ENCODE assay signal across 8 cellular contexts in the genomic region with DNA sequence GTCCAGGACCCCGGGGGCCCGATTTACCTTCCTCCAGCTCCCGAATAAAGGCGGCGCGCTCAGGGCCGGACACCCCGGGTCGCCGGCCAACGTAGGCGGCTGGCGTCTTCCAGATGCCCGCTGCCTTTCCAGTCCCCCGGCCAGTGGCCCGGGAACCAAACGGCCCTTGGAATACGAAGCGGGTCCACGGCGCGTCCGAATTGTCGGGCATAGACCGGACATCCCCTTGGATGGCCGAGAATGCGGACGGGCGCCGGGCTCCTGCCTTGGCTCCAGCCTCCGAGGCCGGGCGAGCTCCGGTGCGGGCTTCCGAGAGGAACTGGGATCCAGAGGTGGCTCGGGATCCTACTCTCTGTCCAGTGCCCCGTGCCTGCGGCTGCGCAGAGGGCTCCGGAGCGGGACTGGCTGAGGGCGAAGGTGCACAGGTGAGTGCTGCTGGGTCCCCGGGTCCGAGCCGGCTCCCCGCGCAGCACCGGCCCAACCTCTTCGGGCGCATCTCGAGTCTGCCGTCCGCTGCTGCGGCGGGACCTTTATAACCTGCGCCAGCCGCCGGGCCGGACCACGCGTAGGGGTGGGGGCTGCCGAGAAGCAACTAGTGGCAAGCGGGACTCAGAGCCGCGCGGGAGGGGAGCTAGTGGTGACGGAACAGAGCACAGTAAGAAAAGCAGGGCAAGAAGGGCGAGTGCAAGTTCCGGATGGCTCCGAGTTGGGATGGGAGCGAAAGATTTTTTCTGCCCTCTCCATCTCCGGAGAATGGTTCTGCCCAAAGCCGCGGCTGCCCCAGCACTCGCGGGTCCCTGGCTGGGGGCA. TPM values are rescaled to one million over a fixed set of nuclear protein-coding genes. Genes with fewer than 3 reads are reported as not detected.
DNase-seq lines count a peak whose midpoint lies in the region; ATAC-seq and TF ChIP-seq lines count a peak whose summit lies in the region.

A gene with protein sequence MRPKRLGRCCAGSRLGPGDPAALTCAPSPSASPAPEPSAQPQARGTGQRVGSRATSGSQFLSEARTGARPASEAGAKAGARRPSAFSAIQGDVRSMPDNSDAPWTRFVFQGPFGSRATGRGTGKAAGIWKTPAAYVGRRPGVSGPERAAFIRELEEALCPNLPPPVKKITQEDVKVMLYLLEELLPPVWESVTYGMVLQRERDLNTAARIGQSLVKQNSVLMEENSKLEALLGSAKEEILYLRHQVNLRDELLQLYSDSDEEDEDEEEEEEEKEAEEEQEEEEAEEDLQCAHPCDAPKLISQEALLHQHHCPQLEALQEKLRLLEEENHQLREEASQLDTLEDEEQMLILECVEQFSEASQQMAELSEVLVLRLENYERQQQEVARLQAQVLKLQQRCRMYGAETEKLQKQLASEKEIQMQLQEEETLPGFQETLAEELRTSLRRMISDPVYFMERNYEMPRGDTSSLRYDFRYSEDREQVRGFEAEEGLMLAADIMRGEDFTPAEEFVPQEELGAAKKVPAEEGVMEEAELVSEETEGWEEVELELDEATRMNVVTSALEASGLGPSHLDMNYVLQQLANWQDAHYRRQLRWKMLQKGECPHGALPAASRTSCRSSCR (minus strand): TSS at position 505 of the 810 bp plus-strand sequence. CDS start 9 bp downstream, at position 496.

- H3K9me3 Mint-ChIP-seq in H9 = no peaks in the 10 kb centered on the region
- no peaks in the 10 kb centered on the region for H3K9me3 Mint-ChIP-seq in activated CD8-positive, alpha-beta T cell treated with anti-CD3 and anti-CD28 coated beads for 36 hours

- H3K23me2 ChIP-seq in H9 (ENCODE audit: insufficient read length, low read depth, low read length, poor library complexity, severe bottlenecking) = peaks cover 8% of the 10 kb centered on the region

- H3K27ac Mint-ChIP-seq in H9 = peak within 1 kb of the TSS; percentile 61 to 96 (median 94); a peak in 5 of 7 replicates
- no peak within 1 kb of the TSS for H3K27ac Mint-ChIP-seq in activated CD8-positive, alpha-beta T cell treated with anti-CD3 and anti-CD28 coated beads for 36 hours

- DNase-seq in 8988T (peak; percentile 63), H9 (peak; percentile 84), foreskin fibroblast (peak; percentile 16 to 64), nucleus accumbens (lab: John Stamatoyannopoulos, UW) (peak in 38 of 56 donors; percentile 10 to 74 (median 24))
- DNase-seq in activated CD8-positive, alpha-beta T cell treated with anti-CD3 and anti-CD28 coated beads for 36 hours = peak; percentile 26

- no peaks in the 10 kb centered on the region for H3K79me2 ChIP-seq in H9 (ENCODE audit: insufficient read depth, low read length)

- no peak within 1 kb of the TSS for H2BK15ac ChIP-seq in H9 (ENCODE audit: low read depth, low read length)

- peak within 1 kb of the TSS; percentile 98 for H3K18ac ChIP-seq in H9 (ENCODE audit: insufficient read length, low read depth, low read length)

- H3K14ac ChIP-seq in H9 (ENCODE audit: insufficient read depth, low read length) = peak within 1 kb of the TSS; percentile 98

- no peak within 1 kb of the TSS for H2BK20ac ChIP-seq in H9 (ENCODE audit: low read depth, low read length, poor library complexity, severe bottlenecking)

- H4K5ac ChIP-seq in H9 (ENCODE audit: insufficient read length, low read depth, low read length) = no peak within 1 kb of the TSS

- no peaks in the 10 kb centered on the region for H3K4me1 ChIP-seq in H9 (ENCODE audit: insufficient read depth, low read length)

- H2AK5ac ChIP-seq in H9 (ENCODE audit: insufficient read length, low read length) = no peak within 1 kb of the TSS

- POLR2A ChIA-PET in activated CD8-positive, alpha-beta T cell treated with anti-CD3 and anti-CD28 coated beads for 36 hours (lab: Charles Lee) = no interaction called here

- H3K9ac ChIP-seq in H9 (ENCODE audit: extremely low read depth, insufficient read length, low read length) = peak within 1 kb of the TSS; percentile 85

- TF ChIP-seq CTCF in H9 (conservative IDR thresholded peaks at IDR 0.05) (no peak), foreskin fibroblast (IDR thresholded peaks at IDR 0.05; ENCODE audit: low read depth, low read length) (no peak)
- TF ChIP-seq CTCF in activated CD8-positive, alpha-beta T cell treated with anti-CD3 and anti-CD28 coated beads for 36 hours (IDR thresholded peaks at IDR 0.05) = no peak

- intact Hi-C loops in activated CD8-positive, alpha-beta T cell treated with anti-CD3 and anti-CD28 coated beads for 36 hours (cut with micrococcal nuclease) = no loop called here

- peak within 1 kb of the TSS; percentile 59 for H2BK12ac ChIP-seq in H9 (ENCODE audit: insufficient read length, low read depth, low read length)

- H3K27me3 Mint-ChIP-seq in H9 (ENCODE audit: low read depth) = peaks cover 80% of the 10 kb centered on the region
- H3K27me3 Mint-ChIP-seq in activated CD8-positive, alpha-beta T cell treated with anti-CD3 and anti-CD28 coated beads for 36 hours = peaks cover 44% of the 10 kb centered on the region

- H3K4me3 Mint-ChIP-seq in H9 = peak within 1 kb of the TSS; percentile 68 to 87
- no peak within 1 kb of the TSS for H3K4me3 Mint-ChIP-seq in activated CD8-positive, alpha-beta T cell treated with anti-CD3 and anti-CD28 coated beads for 36 hours

- H4K8ac ChIP-seq in H9 (replicated peaks; ENCODE audit: insufficient read length, low read depth, low read length) = no peak within 1 kb of the TSS

- H3K23ac ChIP-seq in H9 (ENCODE audit: insufficient read length, low read depth, low read length) = no peak within 1 kb of the TSS

- no peak within 1 kb of the TSS for H2BK5ac ChIP-seq in H9 (ENCODE audit: insufficient read length, low read length)

- H2AFZ ChIP-seq in H9 (ENCODE audit: low read length) = peak within 1 kb of the TSS; percentile 46

- H4K20me1 ChIP-seq in H9 (ENCODE audit: control insufficient read depth, insufficient read depth, insufficient read length) = no peaks in the 10 kb centered on the region

- H3K56ac ChIP-seq in H9 (ENCODE audit: insufficient read length, low read depth, low read length) = no peak within 1 kb of the TSS

- H3T11ph ChIP-seq in H9 (ENCODE audit: low read length) = no peak within 1 kb of the TSS

- H3K27me3 ChIP-seq in H9 (ENCODE audit: insufficient read depth, low read length) = peaks cover 27% of the 10 kb centered on the region; the same call in 1 of the 2 replicates

- H2BK120ac ChIP-seq in H9 (ENCODE audit: low read depth, low read length, poor library complexity, severe bottlenecking) = no peak within 1 kb of the TSS

- H3K27ac ChIP-seq in H9 (ENCODE audit: insufficient read length, low read depth, low read length) = no peak within 1 kb of the TSS

- peaks cover 12 to 46% of the 10 kb centered on the region in 2 experiments for H3K4me1 Mint-ChIP-seq in H9
- H3K4me1 Mint-ChIP-seq in activated CD8-positive, alpha-beta T cell treated with anti-CD3 and anti-CD28 coated beads for 36 hours (ENCODE audit: low read depth) = peaks cover 10% of the 10 kb centered on the region

- H3K9me3 ChIP-seq in H9 (ENCODE audit: control insufficient read depth, low read depth, low read length) = no peaks in the 10 kb centered on the region

- H3K4ac ChIP-seq in H9 (ENCODE audit: low read depth, low read length) = no peak within 1 kb of the TSS

- CTCF ChIA-PET in activated CD8-positive, alpha-beta T cell treated with anti-CD3 and anti-CD28 coated beads for 36 hours (lab: Charles Lee) = interaction anchor here (4.1 to 4.7 kb wide), 2 partner anchors 66 to 77 kb away, joined by 23 to 48 read pairs; partner anchors contain the start of gene P3H4

- no peaks in the 10 kb centered on the region; a peak in 1 of 7 replicates for H3K36me3 Mint-ChIP-seq in H9 (ENCODE audit: insufficient read depth in 1 of 3, low read depth in 3 of 3)
- no peaks in the 10 kb centered on the region for H3K36me3 Mint-ChIP-seq in activated CD8-positive, alpha-beta T cell treated with anti-CD3 and anti-CD28 coated beads for 36 hours (ENCODE audit: low read depth)

- no CpG with 5 or more reads among the region's 77 CpGs for WGBS in H9 (ENCODE audit: extremely low coverage, insufficient read length, low lambda C conversion rate)

- peak within 1 kb of the TSS; percentile 54 for H3K4me2 ChIP-seq in H9 (ENCODE audit: insufficient read depth, insufficient read length, low read length)

- no peak within 1 kb of the TSS for H4K91ac ChIP-seq in H9 (ENCODE audit: insufficient read length, low read depth, low read length)

- peak; percentile 7 for ATAC-seq in activated CD8-positive, alpha-beta T cell treated with anti-CD3 and anti-CD28 coated beads for 36 hours
- ATAC-seq in HG03460 (IDR thresholded peaks at IDR 0.05; ENCODE audit: unreplicated experiment) = no peak
- no peak for ATAC-seq in GM18870 (IDR thresholded peaks at IDR 0.05; ENCODE audit: unreplicated experiment)
- ATAC-seq in HG03457 (IDR thresholded peaks at IDR 0.05; ENCODE audit: unreplicated experiment) = no peak

- no peaks in the 10 kb centered on the region for H3K79me1 ChIP-seq in H9 (ENCODE audit: insufficient read depth, low read depth, low read length, poor library complexity, severe bottlenecking)

- H3K4me3 ChIP-seq in foreskin fibroblast (ENCODE audit: low read depth in 1 of 2, low read length in 2 of 2) = peak within 1 kb of the TSS; percentile 36 to 44

RNA-seq across cellular contexts. Expression of the gene that starts here (rescaled TPM):
- 2.2 and 2.5 TPM in 2 replicates for total RNA-seq in H9 (2021)
- under 1 TPM; 0.07 to 0.09 TPM for total RNA-seq in activated CD8-positive, alpha-beta T cell treated with anti-CD3 and anti-CD28 coated beads for 36 hours

Comparison
In these comparisons a context has a peak if more than half of its experiments do, and no peak if none do; other contexts are left out.
1. Peak in DNase-seq and ATAC-seq in activated CD8-positive, alpha-beta T cell treated with anti-CD3 and anti-CD28 coated beads for 36 hours; RNA of the gene not detected or under 1 TPM.
2. DNase-seq: peak in every context shown above with its lines; median percentile 84 in H9; 63 in 8988T; 40 in foreskin fibroblast; 26 in activated CD8-positive, alpha-beta T cell treated with anti-CD3 and anti-CD28 coated beads for 36 hours; 24 in nucleus accumbens.